Comparison of ENCODE assay signal across 1 cellular context in genomic region chr2:120244656-120245519, GRCh38.
TF ChIP-seq lines count a peak whose summit lies in the region.

No MANE protein-coding gene starts in this region.

TF ChIP-seq in A549, 52 proteins besides CTCF, POLR2A, EP300 and RAD21:
- TF ChIP-seq ATOH8 (CRISPR knock-in tag; IDR thresholded peaks at IDR 0.05; ENCODE audit: low read depth) (no peak), JUNB (IDR thresholded peaks at IDR 0.05) (no peak), ZSCAN20 (CRISPR knock-in tag; IDR thresholded peaks at IDR 0.05) (no peak), BCL3 (IDR thresholded peaks at IDR 0.05) (no peak), POLR2AphosphoS2 (conservative IDR thresholded peaks at IDR 0.05; ENCODE audit: low read length) (no peak), KDM1A (IDR thresholded peaks at IDR 0.05; ENCODE audit: low read depth) (no peak), HEYL (CRISPR knock-in tag; IDR thresholded peaks at IDR 0.05) (no peak), RNF2 (IDR thresholded peaks at IDR 0.05; ENCODE audit: borderline replicate concordance, low read depth) (no peak), PHF8 (IDR thresholded peaks at IDR 0.05; ENCODE audit: borderline replicate concordance, low read depth) (no peak), ZFP36 (IDR thresholded peaks at IDR 0.05; ENCODE audit: borderline replicate concordance, partially characterized antibody) (no peak), MYC (IDR thresholded peaks at IDR 0.05; ENCODE audit: borderline replicate concordance, low read length) (no peak), CBX2 (IDR thresholded peaks at IDR 0.05; ENCODE audit: borderline replicate concordance, low read depth) (no peak), MAZ (IDR thresholded peaks at IDR 0.05; ENCODE audit: borderline replicate concordance, low read depth, low read length) (no peak), GATA3 (IDR thresholded peaks at IDR 0.05; ENCODE audit: borderline replicate concordance) (no peak), FOSB (CRISPR knock-in tag; IDR thresholded peaks at IDR 0.05) (no peak), HES2 (IDR thresholded peaks at IDR 0.05) (no peak)
